In the genomic region with DNA sequence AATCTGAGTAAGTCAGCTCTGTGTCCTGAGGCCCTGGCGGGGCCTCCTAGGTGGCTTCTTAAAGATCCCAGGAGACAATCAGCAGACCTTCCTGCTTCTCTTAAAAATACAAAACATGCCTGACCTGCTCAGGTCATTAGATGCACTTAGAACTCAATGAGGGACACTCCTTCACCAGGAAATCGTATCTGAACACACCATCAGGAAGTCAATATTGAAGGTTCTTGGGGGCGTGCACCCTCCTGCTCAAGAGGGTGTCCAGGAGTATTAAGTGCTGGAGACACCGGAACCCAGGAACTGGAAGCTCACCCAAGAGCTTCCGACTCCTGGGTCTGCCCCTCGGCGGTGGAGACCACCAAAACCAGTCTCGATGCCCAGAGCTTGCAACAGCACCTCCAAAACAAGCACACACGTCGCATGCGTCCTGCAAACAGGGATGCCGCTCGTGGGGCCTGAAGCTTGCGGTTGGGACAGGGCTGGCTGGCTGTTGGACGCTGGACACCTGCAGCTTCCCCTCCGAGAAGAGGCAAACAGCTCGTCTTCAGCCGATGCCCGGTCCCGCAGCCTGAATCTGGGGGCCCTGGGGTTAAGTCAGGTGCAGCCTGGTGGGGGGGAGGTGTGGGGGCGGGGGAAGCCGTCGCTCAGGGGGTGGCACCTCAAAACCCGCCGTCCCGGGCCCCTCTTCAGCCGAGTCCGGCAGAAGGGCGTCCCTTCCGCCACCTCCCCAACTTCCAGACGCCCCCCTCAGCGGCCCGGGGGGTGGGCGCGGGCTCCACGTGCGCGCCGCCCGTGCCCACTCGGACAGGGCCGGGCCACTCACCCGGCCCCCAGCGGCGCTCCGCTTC, we compare ENCODE assay signal across 8 cellular contexts. TPM values are rescaled to one million over a fixed set of nuclear protein-coding genes. Genes with fewer than 3 reads are reported as not detected.
DNase-seq lines count a peak whose midpoint lies in the region; ATAC-seq lines count a peak whose summit lies in the region.

No MANE protein-coding gene starts in this region.

- ATAC-seq in GM19351 (IDR thresholded peaks at IDR 0.05; ENCODE audit: unreplicated experiment): peak; percentile 24
- ATAC-seq in naive B cell (ENCODE audit: low read depth in 2 of 2): peak; percentile 22 to 29
- no peak for ATAC-seq in GM18870 (IDR thresholded peaks at IDR 0.05; ENCODE audit: unreplicated experiment)

- no peaks in the 10 kb centered on the region for H3K27me3 Mint-ChIP-seq in naive B cell

- H3K36me3 ChIP-seq in KOPT-K1 (ENCODE audit: insufficient read depth, low read length): 0 out of 2 replicates have a peak, but pooled peaks cover 13% of the 10 kb centered on the region

- peak; percentile 64 for DNase-seq in COLO668 (lab: John Stamatoyannopoulos, UW; ENCODE audit: unreplicated experiment)
- DNase-seq in naive B cell: no peak
- no peak for DNase-seq in cortex of kidney (lab: John Stamatoyannopoulos, UW)
- no peak for DNase-seq in activated CD8-positive, alpha-beta memory T cell treated with anti-CD3 and anti-CD28 coated beads, Interleukin-2, amount 50 U/mL, for 48 hours

- H3K4me3 Mint-ChIP-seq in naive B cell: peak overlapping the region; percentile 75 to 94 (median 88)

- H3K27ac Mint-ChIP-seq in naive B cell: peak overlapping the region in 2 of 6 donors; percentile 12 to 15

- H3K36me3 Mint-ChIP-seq in naive B cell: peaks cover 11 to 17% of the 10 kb centered on the region in 2 donors

- H3K4me1 Mint-ChIP-seq in naive B cell: peaks cover 11 to 25% (median 19%) of the 10 kb centered on the region in 3 donors

- H3K9me3 Mint-ChIP-seq in naive B cell: peaks cover 0 to 28% (median 15%) of the 10 kb centered on the region in 7 donors

- H3K9me3 ChIP-seq in KOPT-K1 (ENCODE audit: insufficient read depth, low read length, poor library complexity, severe bottlenecking): peaks cover 19% of the 10 kb centered on the region

- H3K27ac ChIP-seq in KOPT-K1 (ENCODE audit: low read depth, low read length, poor library complexity, severe bottlenecking) (peak overlapping the region; percentile 65), cingulate gyrus (ENCODE audit: low read depth, low read length) (peak overlapping the region; percentile 41)

RNA-seq across cellular contexts. Expression of a gene that starts 0.7 kb away (rescaled TPM):
- 1 to 10 TPM; 1.4 to 6.8 (median 3.0) TPM for polyA plus RNA-seq in naive B cell (ENCODE audit: low read depth in 6 of 6)
